In the genomic region with DNA sequence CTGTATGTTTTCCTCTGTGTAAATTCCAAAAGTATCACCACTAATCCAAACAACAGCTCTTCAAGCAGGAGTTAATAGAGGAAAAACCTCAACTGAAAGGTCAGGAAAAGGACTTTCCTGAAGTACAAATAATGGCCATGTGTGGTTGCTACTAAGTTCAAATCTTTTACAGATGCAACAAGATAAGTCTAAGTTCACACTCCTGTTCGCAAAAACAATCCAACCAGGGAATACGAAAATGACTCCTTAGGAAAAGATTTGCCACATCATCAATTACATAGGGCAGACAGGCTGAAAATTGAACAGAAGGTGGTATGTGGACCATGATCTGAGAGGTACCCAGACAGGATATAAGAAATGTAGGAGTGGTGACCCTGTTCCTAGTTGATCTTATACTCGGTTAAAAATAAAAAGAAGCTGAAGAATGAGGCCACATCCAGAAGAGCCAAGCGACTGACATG, we compare ENCODE assay signal across 26 cellular contexts.
DNase-seq lines count a peak whose midpoint lies in the region; ATAC-seq, FAIRE-seq and TF ChIP-seq lines count a peak whose summit lies in the region.
"Had no signal": no experiment of that assay in that cellular context is flagged by ENCODE, and none has a peak within 500 bp of the region (broad histone marks: within the 10 kb centered on the region; RNA-seq: fewer than 3 reads in every experiment).

No MANE protein-coding gene starts in this region.

- no peaks in the 10 kb centered on the region for H3K4me1 Mint-ChIP-seq in T-helper 17 cell
- H3K4me1 Mint-ChIP-seq in mesothelial cell of epicardium = peaks cover 38% of the 10 kb centered on the region
- H3K4me1 Mint-ChIP-seq: activated B cell treated with CpG ODN at 0.5 μM for 24 hours; activated naive CD8-positive, alpha-beta T cell treated with anti-CD3 and anti-CD28 coated beads, Interleukin-2, amount 10 ng/mL, durations not matched to agents 7 days and 5 days had no signal

- H3K9me3 Mint-ChIP-seq in mesothelial cell of epicardium = peaks cover 7% of the 10 kb centered on the region
- H3K9me3 Mint-ChIP-seq: activated B cell treated with CpG ODN at 0.5 μM for 24 hours; activated naive CD8-positive, alpha-beta T cell treated with anti-CD3 and anti-CD28 coated beads, Interleukin-2, amount 10 ng/mL, durations not matched to agents 7 days and 5 days; activated T-helper 2 cell treated with anti-CD3 and anti-CD28 coated beads, Interferon-gamma antibody, Interleukin-2, Interleukin-4, amounts not matched to agents 10 μg/mL and 5 μg/mL and 100 μg/mL, durations not matched to agents 14 hours and 24 hours and 36 hours had no signal

- TF ChIP-seq CTCF in A549 (IDR thresholded peaks at IDR 0.05) = no peak
- no peak for TF ChIP-seq CTCF in fibroblast of lung (conservative IDR thresholded peaks at IDR 0.05 in 1 of 2, IDR thresholded peaks at IDR 0.05 in 1 of 2; ENCODE audit: low read depth in 1 of 2, low read length in 2 of 2)
- TF ChIP-seq CTCF in mesothelial cell of epicardium (IDR thresholded peaks at IDR 0.05; ENCODE audit: unreplicated experiment) = no peak

- no peaks in the 10 kb centered on the region for H3K9me3 ChIP-seq in A549
- H3K9me3 ChIP-seq in T-helper 17 cell (ENCODE audit: control insufficient read depth, low read length, poor library complexity, severe bottlenecking) = no peaks in the 10 kb centered on the region
- H3K9me3 ChIP-seq in fibroblast of lung (ENCODE audit: control insufficient read depth, insufficient read depth, low read depth, low read length) = no peaks in the 10 kb centered on the region
- H3K9me3 ChIP-seq: BLaER1 treated with 17β-estradiol and CSF1 and Interleukin-3, amounts not matched to agents 10 nM and 100 nM; breast epithelium; sigmoid colon had no signal

- no peaks in the 10 kb centered on the region for H3K27me3 ChIP-seq in fibroblast of lung (ENCODE audit: control insufficient read depth, insufficient read depth, low read length)
- H3K27me3 ChIP-seq: BLaER1 treated with 17β-estradiol and CSF1 and Interleukin-3, amounts not matched to agents 10 nM and 100 nM; breast epithelium; sigmoid colon had no signal

- H3K4me3 ChIP-seq in A549 (no peak overlapping the region), fibroblast of lung (replicated peaks in 1 of 4; ENCODE audit: control extremely low read depth in 1 of 4, insufficient read depth in 1 of 4, low read depth in 3 of 4, low read length in 4 of 4) (no peak overlapping the region)
- H3K4me3 ChIP-seq: BLaER1 treated with 17β-estradiol and CSF1 and Interleukin-3, amounts not matched to agents 10 nM and 100 nM; breast epithelium; lung; sigmoid colon had no signal

- H3K27ac Mint-ChIP-seq in T-helper 17 cell (peak overlapping the region; percentile 3), mesothelial cell of epicardium (peak overlapping the region; percentile 27)
- H3K27ac Mint-ChIP-seq: activated B cell treated with CpG ODN at 0.5 μM for 24 hours; activated naive CD8-positive, alpha-beta T cell treated with anti-CD3 and anti-CD28 coated beads, Interleukin-2, amount 10 ng/mL, durations not matched to agents 7 days and 5 days; activated T-helper 2 cell treated with anti-CD3 and anti-CD28 coated beads, Interferon-gamma antibody, Interleukin-2, Interleukin-4, amounts not matched to agents 10 μg/mL and 5 μg/mL and 100 μg/mL, durations not matched to agents 14 hours and 24 hours and 36 hours; type B pancreatic cell had no signal

- no peaks in the 10 kb centered on the region for H3K36me3 ChIP-seq in fibroblast of lung (ENCODE audit: control insufficient read depth, insufficient read depth, low read length)
- H3K36me3 ChIP-seq: BLaER1 treated with 17β-estradiol and CSF1 and Interleukin-3, amounts not matched to agents 10 nM and 100 nM; breast epithelium; sigmoid colon had no signal

- H2AFZ ChIP-seq in fibroblast of lung (ENCODE audit: low read length) = no peak overlapping the region

- POLR2A ChIA-PET in A549 (lab: Yijun Ruan, JAX) = no interaction called here

- H4K20me1 ChIP-seq in fibroblast of lung (ENCODE audit: control insufficient read depth, extremely low read depth, insufficient read depth, low read length) = no peaks in the 10 kb centered on the region
- H4K20me1 ChIP-seq: BLaER1 treated with 17β-estradiol and CSF1 and Interleukin-3, amounts not matched to agents 10 nM and 100 nM had no signal

- H3K9ac ChIP-seq in fibroblast of lung (ENCODE audit: insufficient read depth, low read length) = no peak overlapping the region
- H3K9ac ChIP-seq: BLaER1 treated with 17β-estradiol and CSF1 and Interleukin-3, amounts not matched to agents 10 nM and 100 nM had no signal

- no peak for ATAC-seq in A549
- no peak for ATAC-seq in T-helper 17 cell

- CTCF ChIA-PET in A549 (lab: Yijun Ruan, JAX) = no interaction called here

- H3K79me2 ChIP-seq in fibroblast of lung (ENCODE audit: control insufficient read depth, insufficient read depth, low read length) = no peaks in the 10 kb centered on the region

- 31% methylated on average over 4 of the region's 4 CpGs for WGBS in A549 (ENCODE audit: missing lambda C conversion rate)

- H3K4me2 ChIP-seq in A549 = no peak overlapping the region
- no peak overlapping the region for H3K4me2 ChIP-seq in fibroblast of lung (ENCODE audit: extremely low read depth, insufficient read depth, low read length)
- H3K4me2 ChIP-seq: BLaER1 treated with 17β-estradiol and CSF1 and Interleukin-3, amounts not matched to agents 10 nM and 100 nM had no signal

- no peak for FAIRE-seq in A549 (lab: Jason Lieb, UNC)

- no peak for TF ChIP-seq EP300 in A549 (IDR thresholded peaks at IDR 0.05)

- TF ChIP-seq POLR2A in A549 (IDR thresholded peaks at IDR 0.05; ENCODE audit: low read length) = no peak

- H3K4me1 ChIP-seq in A549 (no peaks in the 10 kb centered on the region), fibroblast of lung (ENCODE audit: control insufficient read depth, extremely low read depth, insufficient read depth, low read length) (no peaks in the 10 kb centered on the region)
- H3K4me1 ChIP-seq: BLaER1 treated with 17β-estradiol and CSF1 and Interleukin-3, amounts not matched to agents 10 nM and 100 nM; breast epithelium; sigmoid colon had no signal

- no peak overlapping the region for H3K4me3 Mint-ChIP-seq in T-helper 17 cell
- no peak overlapping the region for H3K4me3 Mint-ChIP-seq in mesothelial cell of epicardium
- H3K4me3 Mint-ChIP-seq: activated B cell treated with CpG ODN at 0.5 μM for 24 hours; activated naive CD8-positive, alpha-beta T cell treated with anti-CD3 and anti-CD28 coated beads, Interleukin-2, amount 10 ng/mL, durations not matched to agents 7 days and 5 days; type B pancreatic cell had no signal

- H3K36me3 Mint-ChIP-seq in T-helper 17 cell (ENCODE audit: low read depth) (peaks cover 2% of the 10 kb centered on the region), mesothelial cell of epicardium (no peaks in the 10 kb centered on the region)
- H3K36me3 Mint-ChIP-seq: activated naive CD8-positive, alpha-beta T cell treated with anti-CD3 and anti-CD28 coated beads, Interleukin-2, amount 10 ng/mL, durations not matched to agents 7 days and 5 days had no signal

- no peak for TF ChIP-seq RAD21 in A549 (conservative IDR thresholded peaks at IDR 0.05 in 1 of 2, IDR thresholded peaks at IDR 0.05 in 1 of 2)

- no peak for DNase-seq in A549 (ENCODE audit: low read depth in 1 of 2, low spot score in 1 of 2)
- no peak for DNase-seq in T-helper 17 cell
- DNase-seq in fibroblast of lung (ENCODE audit: low read depth in 2 of 2) = peak; percentile 46 to 81
- no peak for DNase-seq in mesothelial cell of epicardium (ENCODE audit: low spot score in 2 of 2, unreplicated experiment in 2 of 2)
- no peak for DNase-seq in DMS79 treated with DMSO at 0.1 percent for 48 hours (lab: John Stamatoyannopoulos, UW)
- no peak for DNase-seq in NCI-H1694 treated with DMSO at 0.1 percent for 48 hours (lab: John Stamatoyannopoulos, UW)
- DNase-seq in HPDE6-E6E7 (ENCODE audit: extremely low spot score) = no peak
- DNase-seq in HuH-7.5 (ENCODE audit: low spot score) = no peak
- DNase-seq: activated B cell treated with CpG ODN at 0.5 μM for 24 hours; activated CD4-positive, alpha-beta T cell treated with anti-CD3 and anti-CD28 coated beads, Interleukin-2, amount 50 U/mL, for 4 hours; activated CD8-positive, alpha-beta memory T cell treated with anti-CD3 and anti-CD28 coated beads, Interleukin-2, amount 50 U/mL, for 48 hours; activated naive CD8-positive, alpha-beta T cell treated with anti-CD3 and anti-CD28 coated beads, Interleukin-2, amount 10 ng/mL, durations not matched to agents 7 days and 5 days; H7; hippocampal formation; KG1; NCI-H1436 treated with DMSO at 0.1 percent for 48 hours; NCI-H524; occipital lobe; sigmoid colon; T1000 had no signal

- H3K27ac ChIP-seq in A549 (no peak overlapping the region), fibroblast of lung (ENCODE audit: insufficient read depth, low read length) (no peak overlapping the region)
- H3K27ac ChIP-seq: BLaER1 treated with 17β-estradiol and CSF1 and Interleukin-3, amounts not matched to agents 10 nM and 100 nM; breast epithelium; RWPE1; sigmoid colon had no signal

- peaks cover 5% of the 10 kb centered on the region for H3K27me3 Mint-ChIP-seq in T-helper 17 cell
- no peaks in the 10 kb centered on the region for H3K27me3 Mint-ChIP-seq in mesothelial cell of epicardium (ENCODE audit: low read depth)
- H3K27me3 Mint-ChIP-seq: type B pancreatic cell had no signal

TF ChIP-seq in A549, 52 proteins besides CTCF, POLR2A, EP300 and RAD21:
- no peak for TF ChIP-seq RCOR1 (IDR thresholded peaks at IDR 0.05; ENCODE audit: low read depth, low read length)
- peak; percentile 66 for TF ChIP-seq MAFK (IDR thresholded peaks at IDR 0.05; ENCODE audit: partially characterized antibody)

Comparison
In these comparisons a context has a peak if more than half of its experiments do, and no peak if none do; other contexts are left out.
1. DNase-seq: peak in fibroblast of lung (2 of 2); none in A549 (0 of 2), T-helper 17 cell (0 of 3), mesothelial cell of epicardium (0 of 2), DMS79 treated with DMSO at 0.1 percent for 48 hours (single experiment), NCI-H1694 treated with DMSO at 0.1 percent for 48 hours (single experiment), HPDE6-E6E7 (single experiment) and HuH-7.5 (single experiment).